Comparison of ENCODE assay signal across 8 cellular contexts in genomic region chr7:90153943-90154761, GRCh38. TPM values are rescaled to one million over a fixed set of nuclear protein-coding genes. Genes with fewer than 3 reads are reported as not detected.
DNase-seq lines count a peak whose midpoint lies in the region; ATAC-seq, FAIRE-seq and TF ChIP-seq lines count a peak whose summit lies in the region.
"Not testable (repeated sequence)": the region's sequence is repeated elsewhere in the genome, so short reads cannot be mapped to it uniquely, and the experiment has no call there.

Gene STEAP1 (plus strand): TSS chr7:90154469. CDS start chr7:90159789, 5,320 bp downstream.

- H3K4me1 Mint-ChIP-seq in activated CD4-positive, alpha-beta T cell treated with anti-CD3 and anti-CD28 coated beads, Interleukin-2, amount 10 ng/mL, durations not matched to agents 7 days and 5 days = not testable (repeated sequence)

- ATAC-seq in HG03378 (IDR thresholded peaks at IDR 0.05; ENCODE audit: unreplicated experiment) (peak; percentile 93), left colon (peak; percentile 96)

- peak within 1 kb of the TSS; percentile 49 for H3K4me3 Mint-ChIP-seq in activated CD4-positive, alpha-beta T cell treated with anti-CD3 and anti-CD28 coated beads, Interleukin-2, amount 10 ng/mL, durations not matched to agents 7 days and 5 days

- peak within 1 kb of the TSS; percentile 59 for H3K4me3 ChIP-seq in BJ (ENCODE audit: low read depth, low read length)

- peaks cover 20% of the 10 kb centered on the region for H3K27me3 Mint-ChIP-seq in activated CD4-positive, alpha-beta T cell treated with anti-CD3 and anti-CD28 coated beads, Interleukin-2, amount 10 ng/mL, durations not matched to agents 7 days and 5 days

- not testable (repeated sequence) for H3K27ac Mint-ChIP-seq in activated CD4-positive, alpha-beta T cell treated with anti-CD3 and anti-CD28 coated beads, Interleukin-2, amount 10 ng/mL, durations not matched to agents 7 days and 5 days

- not testable (repeated sequence) for H3K9me3 Mint-ChIP-seq in activated CD4-positive, alpha-beta T cell treated with anti-CD3 and anti-CD28 coated beads, Interleukin-2, amount 10 ng/mL, durations not matched to agents 7 days and 5 days

- TF ChIP-seq CTCF in BJ (IDR thresholded peaks at IDR 0.05; ENCODE audit: insufficient read depth, low read depth, low read length) = peak; percentile 78

- intact Hi-C loops in left colon (cut with DNase I, micrococcal nuclease) = loop anchor here in 1 of 2 donors (5.0 kb wide), 2 partner anchors 108 to 273 kb away; no protein-coding TSS in a partner anchor

- not testable (repeated sequence) for H3K36me3 Mint-ChIP-seq in activated CD4-positive, alpha-beta T cell treated with anti-CD3 and anti-CD28 coated beads, Interleukin-2, amount 10 ng/mL, durations not matched to agents 7 days and 5 days (ENCODE audit: low read depth)

- FAIRE-seq in GM19239 (lab: Jason Lieb, UNC) = not testable (repeated sequence)

- not testable (repeated sequence) for H3K36me3 ChIP-seq in BJ (ENCODE audit: control insufficient read depth, insufficient read depth, low read length)

- CTCF ChIA-PET in BJ (lab: Yijun Ruan, JAX) = interaction anchor here (0.7 to 3.2 kb wide), 28 partner anchors 10 to 1741 kb away, joined by 3 to 24 read pairs (median 5); partner anchors contain the start of genes GTPBP10 and STEAP2
- CTCF ChIA-PET in activated CD4-positive, alpha-beta T cell treated with anti-CD3 and anti-CD28 coated beads, Interleukin-2, amount 10 ng/mL, durations not matched to agents 7 days and 5 days (lab: Charles Lee) = interaction anchor here (1.2 to 1.9 kb wide), 3 partner anchors 12 to 274 kb away, joined by 3 to 6 read pairs (median 3); no protein-coding TSS in a partner anchor

- not testable (repeated sequence) for H3K27me3 ChIP-seq in BJ (ENCODE audit: control insufficient read depth, insufficient read depth, low read length)

- not testable (repeated sequence) for DNase-seq in BJ (ENCODE audit: low read depth)
- DNase-seq in GM19239 (ENCODE audit: insufficient read length, low spot score) = peak; percentile 48
- DNase-seq in NCI-H510A treated with DMSO at 0.1 percent for 48 hours (lab: John Stamatoyannopoulos, UW) = peak; percentile 58
- DNase-seq in activated CD4-positive, alpha-beta T cell treated with anti-CD3 and anti-CD28 coated beads, Interleukin-2, amount 10 ng/mL, durations not matched to agents 7 days and 5 days = peak; percentile 82
- DNase-seq in cortex of kidney (lab: John Stamatoyannopoulos, UW) = peak; percentile 27
- DNase-seq in left colon = peak; percentile 88 to 95
- DNase-seq in stimulated activated CD4-positive, alpha-beta T cell treated with anti-CD3 and anti-CD28 coated beads, Interleukin-15, amount 100 ng/mL, for 48 hours (ENCODE audit: low read depth in 2 of 2) = peak; percentile 60 to 81

- POLR2A ChIA-PET in BJ (lab: Charles Lee); activated CD4-positive, alpha-beta T cell treated with anti-CD3 and anti-CD28 coated beads, Interleukin-2, amount 10 ng/mL, durations not matched to agents 7 days and 5 days (lab: Charles Lee): not testable (repeated sequence)

RNA-seq across cellular contexts. Expression of gene STEAP1, which starts in this region (rescaled TPM):
- polyA plus RNA-seq in BJ (2011; rRNA removed) = 2.7 and 6.9 TPM in 2 replicates
- polyA minus RNA-seq in BJ (2011; rRNA and poly(A)+ RNA removed) = 0.67 and 1.2 TPM in 2 replicates
- not detected for total RNA-seq in activated CD4-positive, alpha-beta T cell treated with anti-CD3 and anti-CD28 coated beads, Interleukin-2, amount 10 ng/mL, durations not matched to agents 7 days and 5 days
- 10 to 100 TPM; 16.8 to 29.1 TPM for total RNA-seq in left colon

Comparison
In these comparisons a context has a peak if more than half of its experiments do, and no peak if none do; other contexts are left out.
1. RNA of gene STEAP1 (total RNA-seq): 16.8 to 29.1 TPM in left colon; not detected in activated CD4-positive, alpha-beta T cell treated with anti-CD3 and anti-CD28 coated beads, Interleukin-2, amount 10 ng/mL, durations not matched to agents 7 days and 5 days; every median in the first group is over 10 times any median in the second.
2. Peak in DNase-seq in activated CD4-positive, alpha-beta T cell treated with anti-CD3 and anti-CD28 coated beads, Interleukin-2, amount 10 ng/mL, durations not matched to agents 7 days and 5 days; RNA of the gene not detected or under 1 TPM.